22 cellular contexts compared by ENCODE assay signal in genomic region chr10:70135046-70135445, GRCh38.
"Had no signal": no experiment of that assay in that cellular context is flagged by ENCODE, and none has a peak within 500 bp of the region (broad histone marks: within the 10 kb centered on the region; RNA-seq: fewer than 3 reads in every experiment).

No MANE protein-coding gene starts in this region.

- H3K27me3 Mint-ChIP-seq: activated CD4-positive, alpha-beta memory T cell treated with anti-CD3 and anti-CD28 coated beads, Interleukin-2, amount 10 ng/mL, durations not matched to agents 7 days and 5 days; T-helper 17 cell had no signal

- H3K27me3 ChIP-seq: breast epithelium, gastroesophageal sphincter, hepatocyte, pancreas, tibial nerve had no signal

- H3K36me3 ChIP-seq: breast epithelium, pancreas, prostate gland, WERI-Rb-1 had no signal

- H3K4me1 ChIP-seq: breast epithelium, prostate gland had no signal

- H3K27ac Mint-ChIP-seq: activated CD4-positive, alpha-beta memory T cell treated with anti-CD3 and anti-CD28 coated beads, Interleukin-2, amount 10 ng/mL, durations not matched to agents 7 days and 5 days; activated CD4-positive, alpha-beta T cell treated with anti-CD3 and anti-CD28 coated beads, Interleukin-2, amount 10 ng/mL, durations not matched to agents 24 days and 14 days; activated naive CD4-positive, alpha-beta T cell treated with anti-CD3 and anti-CD28 coated beads for 36 hours; nephron; T-helper 17 cell had no signal

- DNase-seq: activated CD4-positive, alpha-beta memory T cell treated with anti-CD3 and anti-CD28 coated beads, Interleukin-2, amount 10 ng/mL, durations not matched to agents 7 days and 5 days; activated CD4-positive, alpha-beta T cell treated with anti-CD3 and anti-CD28 coated beads, Interleukin-2, amount 10 ng/mL, durations not matched to agents 24 days and 14 days; activated effector memory CD4-positive, alpha-beta T cell treated with Interleukin-2 at 50 U/mL for 16 hours; activated naive CD4-positive, alpha-beta T cell treated with anti-CD3 and anti-CD28 coated beads for 36 hours; amygdala; central memory CD4-positive, alpha-beta T cell; dermis blood vessel endothelial cell; effector CD4-positive, alpha-beta T cell; left cardiac atrium; mucosa of descending colon; stimulated activated naive CD4-positive, alpha-beta T cell; T-helper 17 cell; T1000; WERI-Rb-1 had no signal

- H3K27ac ChIP-seq: gastroesophageal sphincter, hepatocyte, neutrophil, pancreas, prostate gland, tibial nerve, WERI-Rb-1 had no signal

- H3K4me3 Mint-ChIP-seq: activated CD4-positive, alpha-beta memory T cell treated with anti-CD3 and anti-CD28 coated beads, Interleukin-2, amount 10 ng/mL, durations not matched to agents 7 days and 5 days; activated CD4-positive, alpha-beta T cell treated with anti-CD3 and anti-CD28 coated beads, Interleukin-2, amount 10 ng/mL, durations not matched to agents 24 days and 14 days; activated naive CD4-positive, alpha-beta T cell treated with anti-CD3 and anti-CD28 coated beads for 36 hours; nephron; T-helper 17 cell had no signal

- H3K9me3 Mint-ChIP-seq: activated CD4-positive, alpha-beta memory T cell treated with anti-CD3 and anti-CD28 coated beads, Interleukin-2, amount 10 ng/mL, durations not matched to agents 7 days and 5 days; activated CD4-positive, alpha-beta T cell treated with anti-CD3 and anti-CD28 coated beads, Interleukin-2, amount 10 ng/mL, durations not matched to agents 24 days and 14 days; activated naive CD4-positive, alpha-beta T cell treated with anti-CD3 and anti-CD28 coated beads for 36 hours; nephron had no signal

- H3K4me2 ChIP-seq: hepatocyte had no signal

- H2AFZ ChIP-seq: hepatocyte had no signal

- H3K4me3 ChIP-seq: breast epithelium, gastroesophageal sphincter, hepatocyte, mucosa of descending colon, pancreas, prostate gland, tibial nerve had no signal

- H3K9me3 ChIP-seq: breast epithelium, gastroesophageal sphincter, mucosa of descending colon, neutrophil, pancreas, prostate gland, tibial nerve had no signal
